Comparison of ENCODE assay signal across 1 cellular context in the genomic region with DNA sequence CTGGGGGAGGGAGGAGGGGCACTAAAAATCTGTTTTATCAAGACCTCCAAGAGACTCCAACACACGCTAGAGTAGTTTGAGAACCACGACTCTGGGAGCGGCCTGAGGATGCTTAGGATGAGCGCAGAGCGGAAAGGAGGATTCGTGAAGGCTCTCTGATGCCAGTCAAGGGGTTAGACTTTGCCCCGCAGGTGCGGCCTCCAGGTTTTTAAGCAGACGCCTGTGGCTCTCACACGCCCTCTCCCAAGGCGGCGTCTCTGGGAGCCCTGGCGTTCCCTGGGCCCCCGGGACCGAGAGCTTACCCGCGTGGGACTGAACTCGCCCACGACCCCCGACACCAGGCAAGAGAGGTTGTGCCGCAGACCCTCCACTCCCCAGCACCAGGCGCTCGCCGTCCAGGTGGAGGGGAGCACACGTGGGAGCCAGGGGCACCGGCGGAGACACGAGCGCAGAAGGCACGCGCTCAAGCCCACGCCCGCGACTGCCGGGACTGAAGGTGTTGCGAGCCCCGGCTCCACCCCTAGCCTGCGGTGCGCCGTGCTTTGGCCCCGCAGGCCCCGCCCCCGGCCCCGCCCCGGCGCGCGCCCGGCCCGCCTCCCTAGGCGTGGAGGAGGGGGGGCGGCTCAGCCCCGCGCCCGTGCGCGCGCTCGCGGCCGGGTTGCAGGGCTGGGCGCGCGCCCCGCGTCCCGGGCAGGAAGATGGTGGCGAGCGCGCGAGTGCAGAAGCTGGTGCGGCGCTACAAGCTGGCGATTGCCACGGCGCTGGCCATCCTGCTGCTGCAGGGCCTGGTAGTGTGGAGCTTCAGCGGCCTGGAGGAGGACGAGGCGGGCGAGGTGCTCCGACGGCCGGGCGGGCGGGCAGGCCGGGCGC.
TF ChIP-seq lines count a peak whose summit lies in the region.

Gene XYLT2 (plus strand): TSS at position 684 of the 870 bp plus-strand sequence. CDS start 15 bp downstream, at position 699.

TF ChIP-seq in HepG2, 621 proteins besides CTCF, POLR2A, EP300 and RAD21 (continued from another document):
- peak; percentile 62; the same call in 1 of the 2 replicates for TF ChIP-seq TFDP1 (CRISPR knock-in tag; IDR thresholded peaks at IDR 0.05; ENCODE audit: borderline replicate concordance)
- no peak for TF ChIP-seq SIX1 (CRISPR knock-in tag; IDR thresholded peaks at IDR 0.05; ENCODE audit: borderline replicate concordance)
- TF ChIP-seq KDM3A (CRISPR knock-in tag; IDR thresholded peaks at IDR 0.05; ENCODE audit: low read depth): 0 out of 2 replicates have a peak, but pooled peaks have one; percentile 60
- TF ChIP-seq ZNF224 (CRISPR knock-in tag; IDR thresholded peaks at IDR 0.05): no peak; the same call in 1 of the 2 replicates
- TF ChIP-seq ZMAT3 (CRISPR knock-in tag; conservative IDR thresholded peaks at IDR 0.05): peak; percentile 89
- no peak for TF ChIP-seq FOXO1 (CRISPR knock-in tag; IDR thresholded peaks at IDR 0.05)
- peak; percentile 94 for TF ChIP-seq IKZF4 (CRISPR knock-in tag; IDR thresholded peaks at IDR 0.05; ENCODE audit: borderline replicate concordance, low read depth, not compliant biosample characterization)
- TF ChIP-seq HOXA3 (CRISPR knock-in tag; IDR thresholded peaks at IDR 0.05): peak; percentile 65
- no peak; the same call in 1 of the 2 replicates for TF ChIP-seq GPN1 (CRISPR knock-in tag; IDR thresholded peaks at IDR 0.05; ENCODE audit: borderline replicate concordance)
- peak; percentile 48; the same call in 1 of the 2 replicates for TF ChIP-seq ZNF772 (CRISPR knock-in tag; IDR thresholded peaks at IDR 0.05)
- no peak; the same call in 1 of the 2 replicates for TF ChIP-seq HIVEP1 (CRISPR knock-in tag; IDR thresholded peaks at IDR 0.05)
- 0 out of 2 replicates have a peak, but pooled peaks have one; percentile 87 for TF ChIP-seq ZNF616 (CRISPR knock-in tag; IDR thresholded peaks at IDR 0.05; ENCODE audit: low read depth)
- TF ChIP-seq PTBP1 (IDR thresholded peaks at IDR 0.05; ENCODE audit: low read depth, low read length, poor library complexity, severe bottlenecking): no peak
- TF ChIP-seq, protein P1, sequence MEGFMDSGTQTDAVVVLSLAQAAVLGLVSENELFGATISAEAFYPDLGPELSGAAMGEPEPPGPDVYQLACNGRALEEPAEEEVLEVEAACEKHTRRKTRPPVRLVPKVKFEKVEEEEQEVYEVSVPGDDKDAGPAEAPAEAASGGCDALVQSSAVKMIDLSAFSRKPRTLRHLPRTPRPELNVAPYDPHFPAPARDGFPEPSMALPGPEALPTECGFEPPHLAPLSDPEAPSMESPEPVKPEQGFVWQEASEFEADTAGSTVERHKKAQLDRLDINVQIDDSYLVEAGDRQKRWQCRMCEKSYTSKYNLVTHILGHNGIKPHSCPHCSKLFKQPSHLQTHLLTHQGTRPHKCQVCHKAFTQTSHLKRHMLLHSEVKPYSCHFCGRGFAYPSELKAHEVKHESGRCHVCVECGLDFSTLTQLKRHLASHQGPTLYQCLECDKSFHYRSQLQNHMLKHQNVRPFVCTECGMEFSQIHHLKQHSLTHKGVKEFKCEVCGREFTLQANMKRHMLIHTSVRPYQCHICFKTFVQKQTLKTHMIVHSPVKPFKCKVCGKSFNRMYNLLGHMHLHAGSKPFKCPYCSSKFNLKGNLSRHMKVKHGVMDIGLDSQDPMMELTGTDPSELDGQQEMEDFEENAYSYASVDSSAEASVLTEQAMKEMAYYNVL (CRISPR knock-in tag; IDR thresholded peaks at IDR 0.05; ENCODE audit: borderline replicate concordance): peak; percentile 48; the same call in 1 of the 2 replicates
- TF ChIP-seq CREB3 (CRISPR knock-in tag; IDR thresholded peaks at IDR 0.05): peak; percentile 86
- peak; percentile 49; the same call in 1 of the 2 replicates for TF ChIP-seq KAT8 (CRISPR knock-in tag; IDR thresholded peaks at IDR 0.05)
- peak; percentile 63; the same call in 1 of the 2 replicates for TF ChIP-seq EED (CRISPR knock-in tag; IDR thresholded peaks at IDR 0.05)
- peak; percentile 16; the same call in 1 of the 2 replicates for TF ChIP-seq ZNF614 (CRISPR knock-in tag; IDR thresholded peaks at IDR 0.05; ENCODE audit: borderline replicate concordance)
- TF ChIP-seq, protein P2, sequence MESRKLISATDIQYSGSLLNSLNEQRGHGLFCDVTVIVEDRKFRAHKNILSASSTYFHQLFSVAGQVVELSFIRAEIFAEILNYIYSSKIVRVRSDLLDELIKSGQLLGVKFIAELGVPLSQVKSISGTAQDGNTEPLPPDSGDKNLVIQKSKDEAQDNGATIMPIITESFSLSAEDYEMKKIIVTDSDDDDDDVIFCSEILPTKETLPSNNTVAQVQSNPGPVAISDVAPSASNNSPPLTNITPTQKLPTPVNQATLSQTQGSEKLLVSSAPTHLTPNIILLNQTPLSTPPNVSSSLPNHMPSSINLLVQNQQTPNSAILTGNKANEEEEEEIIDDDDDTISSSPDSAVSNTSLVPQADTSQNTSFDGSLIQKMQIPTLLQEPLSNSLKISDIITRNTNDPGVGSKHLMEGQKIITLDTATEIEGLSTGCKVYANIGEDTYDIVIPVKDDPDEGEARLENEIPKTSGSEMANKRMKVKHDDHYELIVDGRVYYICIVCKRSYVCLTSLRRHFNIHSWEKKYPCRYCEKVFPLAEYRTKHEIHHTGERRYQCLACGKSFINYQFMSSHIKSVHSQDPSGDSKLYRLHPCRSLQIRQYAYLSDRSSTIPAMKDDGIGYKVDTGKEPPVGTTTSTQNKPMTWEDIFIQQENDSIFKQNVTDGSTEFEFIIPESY (CRISPR knock-in tag; IDR thresholded peaks at IDR 0.05): no peak
- peak; percentile 76; the same call in 1 of the 2 replicates for TF ChIP-seq ZNF724P (CRISPR knock-in tag; IDR thresholded peaks at IDR 0.05; ENCODE audit: borderline replicate concordance)
- TF ChIP-seq ASH2L (IDR thresholded peaks at IDR 0.05; ENCODE audit: insufficient read length, low read depth, low read length): peak; percentile 63
- TF ChIP-seq BHLHE40 (IDR thresholded peaks at IDR 0.05; ENCODE audit: low read length): 0 out of 2 replicates have a peak, but pooled peaks have one; percentile 3
